Comparison of ENCODE assay signal across 9 cellular contexts in genomic region chr3:68893600-68894239, GRCh38. TPM values are rescaled to one million over a fixed set of nuclear protein-coding genes. Genes with fewer than 3 reads are reported as not detected.
DNase-seq lines count a peak whose midpoint lies in the region; ATAC-seq and TF ChIP-seq lines count a peak whose summit lies in the region.
"Had no signal": no experiment of that assay in that cellular context is flagged by ENCODE, and none has a peak within 500 bp of the region (broad histone marks: within the 10 kb centered on the region; RNA-seq: fewer than 3 reads in every experiment).

No MANE protein-coding gene starts in this region.

- no peaks in the 10 kb centered on the region for H3K9me3 ChIP-seq in cardiac muscle cell (ENCODE audit: low read depth)
- H3K9me3 ChIP-seq in endodermal cell (ENCODE audit: control insufficient read depth, low read length), result no peaks in the 10 kb centered on the region

- DNase-seq in cardiac muscle cell (ENCODE audit: low read depth in 1 of 2, low spot score in 1 of 2) (peak; percentile 52 to 53), left ventricle myocardium superior (no peak), NCI-H748 (lab: John Stamatoyannopoulos, UW; ENCODE audit: unreplicated experiment) (peak; percentile 75), endodermal cell (no peak), pons (ENCODE audit: low spot score) (peak; percentile 57), NCI-H2107 treated with DMSO at 0.1 percent for 48 hours (lab: John Stamatoyannopoulos, UW; ENCODE audit: unreplicated experiment) (no peak), OCI-M2 (lab: John Stamatoyannopoulos, UW; ENCODE audit: unreplicated experiment) (no peak)
- DNase-seq: activated naive CD8-positive, alpha-beta T cell treated with anti-CD3 and anti-CD28 coated beads, Interleukin-2, amount 10 ng/mL, durations not matched to agents 7 days and 5 days had no signal

- ATAC-seq in left ventricle myocardium superior (no peak), GM19023 (IDR thresholded peaks at IDR 0.05; ENCODE audit: unreplicated experiment) (no peak)

- H3K27me3 ChIP-seq in cardiac muscle cell, result no peaks in the 10 kb centered on the region
- H3K27me3 ChIP-seq in endodermal cell (ENCODE audit: control insufficient read depth, insufficient read depth, low read length, poor library complexity, severe bottlenecking), result peaks cover 8% of the 10 kb centered on the region

- WGBS in endodermal cell (ENCODE audit: insufficient coverage in 1 of 2, insufficient read length in 1 of 2), 2 experiments, result 57 to 71% methylated on average over 3 of the region's 3 CpGs

- H3K4me3 ChIP-seq in cardiac muscle cell (no peak overlapping the region), endodermal cell (ENCODE audit: low read length) (no peak overlapping the region)

- H3K9ac ChIP-seq in endodermal cell (ENCODE audit: extremely low read depth, low read length, poor library complexity, severe bottlenecking), result no peak overlapping the region

- peaks cover 29% of the 10 kb centered on the region for H3K4me1 ChIP-seq in cardiac muscle cell (ENCODE audit: low read depth)
- H3K4me1 ChIP-seq in endodermal cell (ENCODE audit: control insufficient read depth, insufficient read depth, low read length), result no peaks in the 10 kb centered on the region

- intact Hi-C loops in left ventricle myocardium superior (cut with micrococcal nuclease), result loop anchor here (5.0 kb wide), 1 partner anchor 1516 kb away; no protein-coding TSS in a partner anchor

- H3K27ac ChIP-seq in cardiac muscle cell (peak overlapping the region; percentile 57), endodermal cell (ENCODE audit: low read depth, low read length) (no peak overlapping the region)

- peaks cover 4% of the 10 kb centered on the region for H3K27me3 Mint-ChIP-seq in endodermal cell (ENCODE audit: insufficient read depth)

- H3K36me3 Mint-ChIP-seq in endodermal cell (ENCODE audit: low read depth), result no peaks in the 10 kb centered on the region
- H3K36me3 Mint-ChIP-seq: activated naive CD8-positive, alpha-beta T cell treated with anti-CD3 and anti-CD28 coated beads, Interleukin-2, amount 10 ng/mL, durations not matched to agents 7 days and 5 days had no signal

- no peaks in the 10 kb centered on the region for H3K9me3 Mint-ChIP-seq in endodermal cell
- H3K9me3 Mint-ChIP-seq: activated naive CD8-positive, alpha-beta T cell treated with anti-CD3 and anti-CD28 coated beads, Interleukin-2, amount 10 ng/mL, durations not matched to agents 7 days and 5 days had no signal

- no peaks in the 10 kb centered on the region for H3K36me3 ChIP-seq in cardiac muscle cell
- H3K36me3 ChIP-seq in endodermal cell (ENCODE audit: control insufficient read depth, insufficient read depth, low read length), result no peaks in the 10 kb centered on the region

- H3K4me3 Mint-ChIP-seq in endodermal cell, result no peak overlapping the region
- H3K4me3 Mint-ChIP-seq: activated naive CD8-positive, alpha-beta T cell treated with anti-CD3 and anti-CD28 coated beads, Interleukin-2, amount 10 ng/mL, durations not matched to agents 7 days and 5 days had no signal

- H3K4me1 Mint-ChIP-seq in endodermal cell, result no peaks in the 10 kb centered on the region
- H3K4me1 Mint-ChIP-seq: activated naive CD8-positive, alpha-beta T cell treated with anti-CD3 and anti-CD28 coated beads, Interleukin-2, amount 10 ng/mL, durations not matched to agents 7 days and 5 days had no signal

- TF ChIP-seq CTCF in cardiac muscle cell (IDR thresholded peaks at IDR 0.05; ENCODE audit: low read depth, low read length) (peak; percentile 30), endodermal cell (conservative IDR thresholded peaks at IDR 0.05) (peak; percentile 80)

- no peak overlapping the region for H3K27ac Mint-ChIP-seq in endodermal cell
- H3K27ac Mint-ChIP-seq: activated naive CD8-positive, alpha-beta T cell treated with anti-CD3 and anti-CD28 coated beads, Interleukin-2, amount 10 ng/mL, durations not matched to agents 7 days and 5 days had no signal

RNA-seq across cellular contexts. Expression of gene TAFA4, which starts 38.6 kb away (rescaled TPM):
- total RNA-seq in cardiac muscle cell (120 and 173 TPM in 2 replicates), left ventricle myocardium superior (not detected), endodermal cell (under 1 TPM; 0.42 to 0.73 TPM)
- polyA plus RNA-seq in cardiac muscle cell, result 96.9 and 194 TPM in 2 replicates
- polyA plus RNA-seq in endodermal cell (2013, experiment 1 of 2), result 2.5 TPM
- 1.9 TPM for polyA plus RNA-seq in endodermal cell (2013, experiment 2 of 2)
- total RNA-seq: activated naive CD8-positive, alpha-beta T cell treated with anti-CD3 and anti-CD28 coated beads, Interleukin-2, amount 10 ng/mL, durations not matched to agents 7 days and 5 days had no signal

Comparison
In these comparisons a context has a peak if more than half of its experiments do, and no peak if none do; other contexts are left out.
1. DNase-seq: peak in cardiac muscle cell (2 of 2), NCI-H748 (single experiment) and pons (single experiment); none in left ventricle myocardium superior (single experiment), endodermal cell (single experiment), NCI-H2107 treated with DMSO at 0.1 percent for 48 hours (single experiment) and OCI-M2 (single experiment).
2. RNA of gene TAFA4, which starts 38.6 kb away (total RNA-seq): 120 to 173 TPM in cardiac muscle cell; 0.42 to 0.73 TPM in endodermal cell and not detected in left ventricle myocardium superior (single experiment); every median in the first group is over 10 times any median in the second.